ENCODE assay signal across 16 cellular contexts in the genomic region with DNA sequence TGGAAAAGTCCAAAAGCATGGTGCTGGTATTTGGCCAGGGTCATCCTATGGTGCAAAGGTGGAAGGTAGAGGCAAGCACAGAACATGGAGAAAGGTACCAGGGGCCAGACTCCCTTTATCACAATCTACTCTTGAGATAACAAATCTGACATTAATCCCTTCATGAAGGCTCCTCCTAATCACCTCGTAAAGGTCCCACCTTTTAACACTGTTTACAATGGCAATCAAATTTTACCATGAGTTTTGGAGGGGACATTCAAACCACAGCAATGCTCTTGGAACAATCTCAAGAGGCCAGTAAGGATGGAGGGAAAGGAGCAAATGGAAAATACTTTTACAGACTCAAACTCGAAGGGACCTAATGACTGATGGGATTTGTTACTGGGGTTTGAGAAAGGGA.
"Had no signal": no experiment of that assay in that cellular context is flagged by ENCODE, and none has a peak within 500 bp of the region (broad histone marks: within the 10 kb centered on the region; RNA-seq: fewer than 3 reads in every experiment).

No MANE protein-coding gene starts in this region.

- H3K9me3 ChIP-seq: esophagus muscularis mucosa, gastrocnemius medialis, heart right ventricle, psoas muscle, right lobe of liver, testis, tibial nerve had no signal

- H3K4me1 ChIP-seq: right lobe of liver had no signal

- DNase-seq: effector memory CD4-positive, alpha-beta T cell; gastrocnemius medialis; heart right ventricle; hypothalamus; psoas muscle; retina; right lobe of liver; stimulated activated CD4-positive, alpha-beta T cell treated with anti-CD3 and anti-CD28 coated beads, Interleukin-4, amount 100 ng/mL, for 1 hour; stimulated activated CD8-positive, alpha-beta memory T cell treated with anti-CD3 and anti-CD28 coated beads, Interleukin-4, amount 100 ng/mL, for 48 hours; testis had no signal

- H3K27ac ChIP-seq: epithelial cell of prostate, esophagus muscularis mucosa, psoas muscle, right lobe of liver, testis, tibial nerve had no signal

- H3K4me3 ChIP-seq: esophagus muscularis mucosa, gastrocnemius medialis, heart right ventricle, psoas muscle, right lobe of liver, testis, tibial nerve had no signal

- ATAC-seq: gastrocnemius medialis; heart right ventricle; left lobe of liver; natural killer cell treated with Interleukin-12 subunit alpha and Interleukin-12 subunit beta and Interleukin-15 and Interleukin-18, amount 100 ng/mL, for 72 hours; psoas muscle; right lobe of liver; stimulated activated effector memory CD8-positive, alpha-beta T cell treated with anti-CD3 and anti-CD28 coated beads, Interleukin-12 subunit alpha, Interleukin-12 subunit beta, amount 100 ng/mL, for 72 hours had no signal

- H3K36me3 ChIP-seq: esophagus muscularis mucosa, gastrocnemius medialis, heart right ventricle, right lobe of liver, tibial nerve had no signal

- H3K27me3 ChIP-seq: esophagus muscularis mucosa, gastrocnemius medialis, right lobe of liver, testis, tibial nerve had no signal
